25 cellular contexts compared by ENCODE assay signal in the genomic region with DNA sequence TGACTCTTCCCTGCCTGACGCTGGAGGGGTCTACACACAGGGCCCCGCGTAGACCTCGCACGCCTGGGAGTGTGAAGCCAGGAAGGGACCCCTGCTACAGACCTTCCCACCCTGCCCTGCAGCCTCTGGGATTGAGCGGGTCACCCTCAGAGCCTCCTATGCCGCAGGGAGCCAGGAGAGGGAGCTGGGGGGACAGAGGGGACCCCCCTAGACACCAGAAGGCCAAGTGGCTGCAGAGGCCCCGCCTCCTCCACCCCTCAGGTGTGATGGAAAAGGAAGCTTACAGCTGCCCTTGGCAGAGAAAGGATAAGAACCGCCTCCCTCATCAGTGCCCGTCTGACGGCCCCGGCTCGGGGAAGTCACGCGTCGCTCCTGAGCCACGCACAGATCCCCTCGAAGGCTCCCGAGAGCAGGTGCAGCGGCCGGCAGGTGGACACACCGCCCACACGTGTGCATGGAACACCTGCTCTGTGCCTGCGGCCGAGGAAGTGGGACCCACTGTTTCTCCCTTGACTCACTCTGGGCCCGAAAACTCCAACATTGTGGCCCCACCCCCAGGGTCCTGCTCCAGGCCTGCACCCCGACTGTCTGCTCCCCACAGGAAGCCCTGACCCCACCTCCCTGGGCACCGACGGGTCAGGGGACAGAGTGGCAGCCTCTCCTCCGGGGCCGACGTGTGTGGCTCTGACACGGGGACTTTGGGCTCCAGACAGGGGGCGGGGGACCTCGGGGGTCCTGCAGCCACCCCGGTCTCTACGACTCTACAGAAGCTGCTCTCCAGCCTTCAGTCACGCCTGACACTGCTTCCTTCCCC.
DNase-seq lines count a peak whose midpoint lies in the region; ATAC-seq, FAIRE-seq and TF ChIP-seq lines count a peak whose summit lies in the region.
"Had no signal": no experiment of that assay in that cellular context is flagged by ENCODE, and none has a peak within 500 bp of the region (broad histone marks: within the 10 kb centered on the region; RNA-seq: fewer than 3 reads in every experiment).

No MANE protein-coding gene starts in this region.

- peak; percentile 9 for FAIRE-seq in urothelium cell line (lab: Jason Lieb, UNC)
- FAIRE-seq: G401.6, kidney, pancreas, small intestine had no signal

- POLR2A ChIA-PET in Panc1 (lab: Charles Lee): no interaction called here

- H3K27me3 ChIP-seq in right atrium auricular region: no peaks in the 10 kb centered on the region
- H3K27me3 ChIP-seq in Panc1 (ENCODE audit: control insufficient read depth, insufficient read depth, low read length): 0 out of 2 replicates have a peak, but pooled peaks cover 3% of the 10 kb centered on the region
- H3K27me3 ChIP-seq in uterus: no peaks in the 10 kb centered on the region
- H3K27me3 ChIP-seq: vagina had no signal

- ATAC-seq in Right ventricle myocardium inferior (no peak), Panc1 (0 out of 2 replicates have a peak, but pooled peaks have one; percentile 2), HG03025 (IDR thresholded peaks at IDR 0.05; ENCODE audit: low FRiP score, unreplicated experiment) (no peak)
- ATAC-seq: activated CD4-positive, CD25-positive, alpha-beta regulatory T cell treated with anti-CD3 and anti-CD28 coated beads, Interleukin-2, amount 50 U/mL, for 24 hours; esophagus mucosa; left ventricle myocardium superior had no signal

- H3K4me3 ChIP-seq in right atrium auricular region: no peak overlapping the region
- H3K4me3 ChIP-seq in Panc1 (ENCODE audit: low read depth in 2 of 2, low read length in 2 of 2): no peak overlapping the region
- H3K4me3 ChIP-seq in uterus: no peak overlapping the region
- H3K4me3 ChIP-seq: pancreas, thoracic aorta, vagina had no signal

- no peaks in the 10 kb centered on the region for H3K36me3 ChIP-seq in right atrium auricular region
- no peaks in the 10 kb centered on the region for H3K36me3 ChIP-seq in Panc1 (ENCODE audit: control insufficient read depth, insufficient read depth, low read length)
- no peaks in the 10 kb centered on the region for H3K36me3 ChIP-seq in uterus
- H3K36me3 ChIP-seq: pancreas, thoracic aorta, vagina had no signal

- H3K9me3 ChIP-seq in right atrium auricular region (no peaks in the 10 kb centered on the region), Panc1 (ENCODE audit: control insufficient read depth, insufficient read depth, low read depth, low read length) (no peaks in the 10 kb centered on the region), uterus (no peaks in the 10 kb centered on the region)
- H3K9me3 ChIP-seq: pancreas, thoracic aorta, vagina had no signal

- no peak for TF ChIP-seq CTCF in right atrium auricular region (IDR thresholded peaks at IDR 0.05)
- no peak for TF ChIP-seq CTCF in Panc1 (IDR thresholded peaks at IDR 0.05)
- no peak for TF ChIP-seq CTCF in uterus (IDR thresholded peaks at IDR 0.05)

- in situ Hi-C loops in Panc1 (cut with HindIII; ENCODE audit: low pct_unique_long_range_greater_than_20kb, low sequenced_read_pairs): no loop called here

- peak; percentile 56 for DNase-seq in Right ventricle myocardium inferior (ENCODE audit: missing footprints)
- DNase-seq in right atrium auricular region (ENCODE audit: low spot score): no peak
- peak; percentile 46 for DNase-seq in NCI-H1105 (lab: John Stamatoyannopoulos, UW)
- no peak for DNase-seq in Panc1 (ENCODE audit: low read depth, low spot score)
- DNase-seq in urothelium cell line (ENCODE audit: low spot score): no peak
- no peak for DNase-seq in uterus
- DNase-seq: activated CD4-positive, alpha-beta T cell treated with anti-CD3 and anti-CD28 coated beads, Interleukin-2, amount 50 U/mL, for 48 hours; activated naive CD4-positive, alpha-beta T cell treated with anti-CD3 and anti-CD28 coated beads for 36 hours; Caco-2; dermis blood vessel endothelial cell; glutamatergic neuron; Karpas-422; kidney; left ventricle myocardium superior; NCI-H187 treated with DMSO at 0.1 percent for 48 hours; NCI-H82; pancreas; small intestine had no signal

- no peak for TF ChIP-seq POLR2A in uterus (IDR thresholded peaks at IDR 0.05)

- H3K27ac ChIP-seq in right atrium auricular region (no peak overlapping the region), Panc1 (ENCODE audit: low read length) (no peak overlapping the region), uterus (no peak overlapping the region)
- H3K27ac ChIP-seq: pancreas, RWPE1, thoracic aorta, vagina had no signal

- intact Hi-C loops in Right ventricle myocardium inferior (cut with DNase I): no loop called here
- intact Hi-C loops in Panc1 (cut with micrococcal nuclease; ENCODE audit: unreplicated experiment): no loop called here
- intact Hi-C loops in uterus (cut with DNase I; ENCODE audit: low total_unique reads): no loop called here

- no TSS peak for BruUV-seq in Panc1 (replicated peaks; lab: Mats Ljungman, UMichigan)

- H3K4me1 ChIP-seq in right atrium auricular region (no peaks in the 10 kb centered on the region), Panc1 (ENCODE audit: control insufficient read depth, insufficient read depth, low read length) (no peaks in the 10 kb centered on the region), uterus (no peaks in the 10 kb centered on the region)
- H3K4me1 ChIP-seq: Caco-2, pancreas, vagina had no signal

- CTCF ChIA-PET in Panc1 (lab: Charles Lee): no interaction called here

Comparison
In these comparisons a context has a peak if more than half of its experiments do, and no peak if none do; other contexts are left out.
1. DNase-seq: peak in Right ventricle myocardium inferior (single experiment) and NCI-H1105 (single experiment); none in right atrium auricular region (single experiment), Panc1 (single experiment), urothelium cell line (single experiment) and uterus (0 of 2).